ENCODE assay signal across 1 cellular context in the genomic region with DNA sequence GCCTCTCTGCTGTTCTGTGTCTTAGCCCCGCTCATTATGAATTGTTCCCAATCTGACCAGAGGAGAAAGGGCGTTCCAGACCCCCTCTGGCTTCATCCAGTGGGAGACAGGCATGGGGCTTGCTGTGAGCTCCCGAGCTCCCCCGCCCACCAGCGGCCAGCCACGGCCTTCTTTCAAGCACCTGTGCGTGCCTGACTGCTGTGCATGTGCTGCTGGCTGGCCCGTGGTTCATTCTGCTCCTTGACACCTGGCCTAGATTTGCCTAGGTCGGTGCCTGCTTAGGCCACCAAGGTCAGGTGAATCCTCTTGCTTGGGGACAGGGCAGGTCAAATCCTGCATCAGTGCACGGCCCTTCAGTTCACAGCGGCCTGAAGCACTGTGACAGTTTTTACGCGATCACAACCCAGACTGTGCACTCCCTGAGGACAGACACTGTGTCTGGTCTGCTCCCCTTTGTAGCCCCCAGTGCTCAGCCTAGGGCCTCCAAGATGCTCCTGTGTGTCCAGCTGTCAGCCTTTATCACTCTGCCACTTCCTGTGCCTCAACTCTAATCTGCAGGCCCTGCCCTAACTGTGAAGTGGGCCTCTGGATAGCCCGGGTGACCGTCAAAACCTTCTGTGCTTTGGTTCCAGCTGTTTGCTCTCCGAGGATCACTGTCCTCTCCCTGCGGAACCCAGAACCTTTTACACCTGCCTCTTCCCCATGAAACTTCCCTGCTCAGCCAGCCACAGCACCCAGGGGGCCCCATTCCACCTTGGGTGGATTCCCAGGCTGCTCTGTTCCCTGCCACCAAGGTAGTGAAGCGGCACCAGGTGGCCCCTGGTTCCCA.
A peak's percentile ranks its signal among the peaks of the same experiment; 100 is the strongest.
TF ChIP-seq lines count a peak whose summit lies in the region.

No MANE protein-coding gene starts in this region.

TF ChIP-seq in HepG2, 621 proteins besides CTCF, POLR2A, EP300 and RAD21 (continued from another document and continues in another):
- TF ChIP-seq, protein P1, sequence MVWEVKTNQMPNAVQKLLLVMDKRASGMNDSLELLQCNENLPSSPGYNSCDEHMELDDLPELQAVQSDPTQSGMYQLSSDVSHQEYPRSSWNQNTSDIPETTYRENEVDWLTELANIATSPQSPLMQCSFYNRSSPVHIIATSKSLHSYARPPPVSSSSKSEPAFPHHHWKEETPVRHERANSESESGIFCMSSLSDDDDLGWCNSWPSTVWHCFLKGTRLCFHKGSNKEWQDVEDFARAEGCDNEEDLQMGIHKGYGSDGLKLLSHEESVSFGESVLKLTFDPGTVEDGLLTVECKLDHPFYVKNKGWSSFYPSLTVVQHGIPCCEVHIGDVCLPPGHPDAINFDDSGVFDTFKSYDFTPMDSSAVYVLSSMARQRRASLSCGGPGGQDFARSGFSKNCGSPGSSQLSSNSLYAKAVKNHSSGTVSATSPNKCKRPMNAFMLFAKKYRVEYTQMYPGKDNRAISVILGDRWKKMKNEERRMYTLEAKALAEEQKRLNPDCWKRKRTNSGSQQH (CRISPR knock-in tag; IDR thresholded peaks at IDR 0.05; ENCODE audit: low read depth): no peak
- TF ChIP-seq FOXO1 (CRISPR knock-in tag; IDR thresholded peaks at IDR 0.05): no peak
- TF ChIP-seq, protein P2, sequence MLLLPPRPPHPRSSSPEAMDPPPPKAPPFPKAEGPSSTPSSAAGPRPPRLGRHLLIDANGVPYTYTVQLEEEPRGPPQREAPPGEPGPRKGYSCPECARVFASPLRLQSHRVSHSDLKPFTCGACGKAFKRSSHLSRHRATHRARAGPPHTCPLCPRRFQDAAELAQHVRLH (CRISPR knock-in tag; IDR thresholded peaks at IDR 0.05; ENCODE audit: borderline replicate concordance, low read depth): no peak
- 0 out of 2 replicates have a peak, but pooled peaks have one; percentile 9 for TF ChIP-seq PITX1 (CRISPR knock-in tag; IDR thresholded peaks at IDR 0.05)
- TF ChIP-seq SIN3B (IDR thresholded peaks at IDR 0.05; ENCODE audit: low read length): no peak
- no peak for TF ChIP-seq PTBP1 (IDR thresholded peaks at IDR 0.05; ENCODE audit: low read depth, low read length, poor library complexity, severe bottlenecking)
- no peak for TF ChIP-seq AHR (CRISPR knock-in tag; IDR thresholded peaks at IDR 0.05)
- TF ChIP-seq GPN1 (CRISPR knock-in tag; IDR thresholded peaks at IDR 0.05; ENCODE audit: borderline replicate concordance): no peak
- TF ChIP-seq MTA3 (CRISPR knock-in tag; IDR thresholded peaks at IDR 0.05): no peak
- no peak for TF ChIP-seq SMAD9 (CRISPR knock-in tag; IDR thresholded peaks at IDR 0.05)
- no peak for TF ChIP-seq KLF15 (CRISPR knock-in tag; IDR thresholded peaks at IDR 0.05; ENCODE audit: borderline replicate concordance)
- no peak; the same call in 1 of the 2 replicates for TF ChIP-seq ZNF256 (CRISPR knock-in tag; conservative IDR thresholded peaks at IDR 0.05)
- TF ChIP-seq ARHGAP35 (CRISPR knock-in tag; IDR thresholded peaks at IDR 0.05; ENCODE audit: borderline replicate concordance): peak; percentile 49; the same call in 1 of the 2 replicates
- TF ChIP-seq ESRRA (CRISPR knock-in tag; IDR thresholded peaks at IDR 0.05; ENCODE audit: low read depth): no peak
- TF ChIP-seq, protein P3, sequence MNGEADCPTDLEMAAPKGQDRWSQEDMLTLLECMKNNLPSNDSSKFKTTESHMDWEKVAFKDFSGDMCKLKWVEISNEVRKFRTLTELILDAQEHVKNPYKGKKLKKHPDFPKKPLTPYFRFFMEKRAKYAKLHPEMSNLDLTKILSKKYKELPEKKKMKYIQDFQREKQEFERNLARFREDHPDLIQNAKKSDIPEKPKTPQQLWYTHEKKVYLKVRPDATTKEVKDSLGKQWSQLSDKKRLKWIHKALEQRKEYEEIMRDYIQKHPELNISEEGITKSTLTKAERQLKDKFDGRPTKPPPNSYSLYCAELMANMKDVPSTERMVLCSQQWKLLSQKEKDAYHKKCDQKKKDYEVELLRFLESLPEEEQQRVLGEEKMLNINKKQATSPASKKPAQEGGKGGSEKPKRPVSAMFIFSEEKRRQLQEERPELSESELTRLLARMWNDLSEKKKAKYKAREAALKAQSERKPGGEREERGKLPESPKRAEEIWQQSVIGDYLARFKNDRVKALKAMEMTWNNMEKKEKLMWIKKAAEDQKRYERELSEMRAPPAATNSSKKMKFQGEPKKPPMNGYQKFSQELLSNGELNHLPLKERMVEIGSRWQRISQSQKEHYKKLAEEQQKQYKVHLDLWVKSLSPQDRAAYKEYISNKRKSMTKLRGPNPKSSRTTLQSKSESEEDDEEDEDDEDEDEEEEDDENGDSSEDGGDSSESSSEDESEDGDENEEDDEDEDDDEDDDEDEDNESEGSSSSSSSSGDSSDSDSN (CRISPR knock-in tag; IDR thresholded peaks at IDR 0.05): peak; percentile 49; the same call in 1 of the 2 replicates
- TF ChIP-seq HES4 (CRISPR knock-in tag; IDR thresholded peaks at IDR 0.05; ENCODE audit: borderline replicate concordance): peak; percentile 36; the same call in 1 of the 2 replicates
- TF ChIP-seq, protein P4, sequence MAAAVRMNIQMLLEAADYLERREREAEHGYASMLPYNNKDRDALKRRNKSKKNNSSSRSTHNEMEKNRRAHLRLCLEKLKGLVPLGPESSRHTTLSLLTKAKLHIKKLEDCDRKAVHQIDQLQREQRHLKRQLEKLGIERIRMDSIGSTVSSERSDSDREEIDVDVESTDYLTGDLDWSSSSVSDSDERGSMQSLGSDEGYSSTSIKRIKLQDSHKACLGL (CRISPR knock-in tag; IDR thresholded peaks at IDR 0.05): no peak
- no peak for TF ChIP-seq ZNF432 (CRISPR knock-in tag; IDR thresholded peaks at IDR 0.05; ENCODE audit: borderline replicate concordance)
- peak; percentile 26; the same call in 1 of the 2 replicates for TF ChIP-seq TEAD2 (CRISPR knock-in tag; IDR thresholded peaks at IDR 0.05)
- no peak for TF ChIP-seq TBX2 (CRISPR knock-in tag; IDR thresholded peaks at IDR 0.05; ENCODE audit: borderline replicate concordance)
- TF ChIP-seq, protein P5, sequence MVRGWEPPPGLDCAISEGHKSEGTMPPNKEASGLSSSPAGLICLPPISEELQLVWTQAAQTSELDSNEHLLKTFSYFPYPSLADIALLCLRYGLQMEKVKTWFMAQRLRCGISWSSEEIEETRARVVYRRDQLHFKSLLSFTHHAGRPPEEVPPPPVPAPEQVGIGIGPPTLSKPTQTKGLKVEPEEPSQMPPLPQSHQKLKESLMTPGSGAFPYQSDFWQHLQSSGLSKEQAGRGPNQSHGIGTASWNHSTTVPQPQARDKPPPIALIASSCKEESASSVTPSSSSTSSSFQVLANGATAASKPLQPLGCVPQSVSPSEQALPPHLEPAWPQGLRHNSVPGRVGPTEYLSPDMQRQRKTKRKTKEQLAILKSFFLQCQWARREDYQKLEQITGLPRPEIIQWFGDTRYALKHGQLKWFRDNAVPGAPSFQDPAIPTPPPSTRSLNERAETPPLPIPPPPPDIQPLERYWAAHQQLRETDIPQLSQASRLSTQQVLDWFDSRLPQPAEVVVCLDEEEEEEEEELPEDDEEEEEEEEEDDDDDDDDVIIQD (CRISPR knock-in tag; IDR thresholded peaks at IDR 0.05; ENCODE audit: low read depth): no peak
- TF ChIP-seq, protein P6, sequence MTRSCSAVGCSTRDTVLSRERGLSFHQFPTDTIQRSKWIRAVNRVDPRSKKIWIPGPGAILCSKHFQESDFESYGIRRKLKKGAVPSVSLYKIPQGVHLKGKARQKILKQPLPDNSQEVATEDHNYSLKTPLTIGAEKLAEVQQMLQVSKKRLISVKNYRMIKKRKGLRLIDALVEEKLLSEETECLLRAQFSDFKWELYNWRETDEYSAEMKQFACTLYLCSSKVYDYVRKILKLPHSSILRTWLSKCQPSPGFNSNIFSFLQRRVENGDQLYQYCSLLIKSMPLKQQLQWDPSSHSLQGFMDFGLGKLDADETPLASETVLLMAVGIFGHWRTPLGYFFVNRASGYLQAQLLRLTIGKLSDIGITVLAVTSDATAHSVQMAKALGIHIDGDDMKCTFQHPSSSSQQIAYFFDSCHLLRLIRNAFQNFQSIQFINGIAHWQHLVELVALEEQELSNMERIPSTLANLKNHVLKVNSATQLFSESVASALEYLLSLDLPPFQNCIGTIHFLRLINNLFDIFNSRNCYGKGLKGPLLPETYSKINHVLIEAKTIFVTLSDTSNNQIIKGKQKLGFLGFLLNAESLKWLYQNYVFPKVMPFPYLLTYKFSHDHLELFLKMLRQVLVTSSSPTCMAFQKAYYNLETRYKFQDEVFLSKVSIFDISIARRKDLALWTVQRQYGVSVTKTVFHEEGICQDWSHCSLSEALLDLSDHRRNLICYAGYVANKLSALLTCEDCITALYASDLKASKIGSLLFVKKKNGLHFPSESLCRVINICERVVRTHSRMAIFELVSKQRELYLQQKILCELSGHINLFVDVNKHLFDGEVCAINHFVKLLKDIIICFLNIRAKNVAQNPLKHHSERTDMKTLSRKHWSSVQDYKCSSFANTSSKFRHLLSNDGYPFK (CRISPR knock-in tag; IDR thresholded peaks at IDR 0.05; ENCODE audit: borderline replicate concordance): no peak; the same call in 1 of the 2 replicates
- TF ChIP-seq ZNF577 (CRISPR knock-in tag; IDR thresholded peaks at IDR 0.05; ENCODE audit: borderline replicate concordance, low read depth): no peak
- TF ChIP-seq HDAC1 (CRISPR knock-in tag; IDR thresholded peaks at IDR 0.05): peak; percentile 56; the same call in 1 of the 2 replicates
- TF ChIP-seq ZNF564 (CRISPR knock-in tag; IDR thresholded peaks at IDR 0.05): no peak
- TF ChIP-seq ZNF709 (CRISPR knock-in tag; IDR thresholded peaks at IDR 0.05): peak; percentile 52; the same call in 1 of the 2 replicates
- TF ChIP-seq, protein P7, sequence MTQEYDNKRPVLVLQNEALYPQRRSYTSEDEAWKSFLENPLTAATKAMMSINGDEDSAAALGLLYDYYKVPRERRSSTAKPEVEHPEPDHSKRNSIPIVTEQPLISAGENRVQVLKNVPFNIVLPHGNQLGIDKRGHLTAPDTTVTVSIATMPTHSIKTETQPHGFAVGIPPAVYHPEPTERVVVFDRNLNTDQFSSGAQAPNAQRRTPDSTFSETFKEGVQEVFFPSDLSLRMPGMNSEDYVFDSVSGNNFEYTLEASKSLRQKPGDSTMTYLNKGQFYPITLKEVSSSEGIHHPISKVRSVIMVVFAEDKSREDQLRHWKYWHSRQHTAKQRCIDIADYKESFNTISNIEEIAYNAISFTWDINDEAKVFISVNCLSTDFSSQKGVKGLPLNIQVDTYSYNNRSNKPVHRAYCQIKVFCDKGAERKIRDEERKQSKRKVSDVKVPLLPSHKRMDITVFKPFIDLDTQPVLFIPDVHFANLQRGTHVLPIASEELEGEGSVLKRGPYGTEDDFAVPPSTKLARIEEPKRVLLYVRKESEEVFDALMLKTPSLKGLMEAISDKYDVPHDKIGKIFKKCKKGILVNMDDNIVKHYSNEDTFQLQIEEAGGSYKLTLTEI (CRISPR knock-in tag; conservative IDR thresholded peaks at IDR 0.05): no peak
- no peak for TF ChIP-seq ZBTB20 (CRISPR knock-in tag; IDR thresholded peaks at IDR 0.05; ENCODE audit: borderline replicate concordance, low read depth)
- TF ChIP-seq, protein P8, sequence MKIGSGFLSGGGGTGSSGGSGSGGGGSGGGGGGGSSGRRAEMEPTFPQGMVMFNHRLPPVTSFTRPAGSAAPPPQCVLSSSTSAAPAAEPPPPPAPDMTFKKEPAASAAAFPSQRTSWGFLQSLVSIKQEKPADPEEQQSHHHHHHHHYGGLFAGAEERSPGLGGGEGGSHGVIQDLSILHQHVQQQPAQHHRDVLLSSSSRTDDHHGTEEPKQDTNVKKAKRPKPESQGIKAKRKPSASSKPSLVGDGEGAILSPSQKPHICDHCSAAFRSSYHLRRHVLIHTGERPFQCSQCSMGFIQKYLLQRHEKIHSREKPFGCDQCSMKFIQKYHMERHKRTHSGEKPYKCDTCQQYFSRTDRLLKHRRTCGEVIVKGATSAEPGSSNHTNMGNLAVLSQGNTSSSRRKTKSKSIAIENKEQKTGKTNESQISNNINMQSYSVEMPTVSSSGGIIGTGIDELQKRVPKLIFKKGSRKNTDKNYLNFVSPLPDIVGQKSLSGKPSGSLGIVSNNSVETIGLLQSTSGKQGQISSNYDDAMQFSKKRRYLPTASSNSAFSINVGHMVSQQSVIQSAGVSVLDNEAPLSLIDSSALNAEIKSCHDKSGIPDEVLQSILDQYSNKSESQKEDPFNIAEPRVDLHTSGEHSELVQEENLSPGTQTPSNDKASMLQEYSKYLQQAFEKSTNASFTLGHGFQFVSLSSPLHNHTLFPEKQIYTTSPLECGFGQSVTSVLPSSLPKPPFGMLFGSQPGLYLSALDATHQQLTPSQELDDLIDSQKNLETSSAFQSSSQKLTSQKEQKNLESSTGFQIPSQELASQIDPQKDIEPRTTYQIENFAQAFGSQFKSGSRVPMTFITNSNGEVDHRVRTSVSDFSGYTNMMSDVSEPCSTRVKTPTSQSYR (CRISPR knock-in tag; IDR thresholded peaks at IDR 0.05; ENCODE audit: borderline replicate concordance): peak; percentile 33; the same call in 1 of the 2 replicates
- TF ChIP-seq JUND (CRISPR knock-in tag; IDR thresholded peaks at IDR 0.05): no peak
- no peak for TF ChIP-seq ZNF234 (CRISPR knock-in tag; conservative IDR thresholded peaks at IDR 0.05)
- TF ChIP-seq, protein P9, sequence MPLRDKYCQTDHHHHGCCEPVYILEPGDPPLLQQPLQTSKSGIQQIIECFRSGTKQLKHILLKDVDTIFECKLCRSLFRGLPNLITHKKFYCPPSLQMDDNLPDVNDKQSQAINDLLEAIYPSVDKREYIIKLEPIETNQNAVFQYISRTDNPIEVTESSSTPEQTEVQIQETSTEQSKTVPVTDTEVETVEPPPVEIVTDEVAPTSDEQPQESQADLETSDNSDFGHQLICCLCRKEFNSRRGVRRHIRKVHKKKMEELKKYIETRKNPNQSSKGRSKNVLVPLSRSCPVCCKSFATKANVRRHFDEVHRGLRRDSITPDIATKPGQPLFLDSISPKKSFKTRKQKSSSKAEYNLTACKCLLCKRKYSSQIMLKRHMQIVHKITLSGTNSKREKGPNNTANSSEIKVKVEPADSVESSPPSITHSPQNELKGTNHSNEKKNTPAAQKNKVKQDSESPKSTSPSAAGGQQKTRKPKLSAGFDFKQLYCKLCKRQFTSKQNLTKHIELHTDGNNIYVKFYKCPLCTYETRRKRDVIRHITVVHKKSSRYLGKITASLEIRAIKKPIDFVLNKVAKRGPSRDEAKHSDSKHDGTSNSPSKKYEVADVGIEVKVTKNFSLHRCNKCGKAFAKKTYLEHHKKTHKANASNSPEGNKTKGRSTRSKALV (CRISPR knock-in tag; IDR thresholded peaks at IDR 0.05): 0 out of 2 replicates have a peak, but pooled peaks have one; percentile 46
- no peak for TF ChIP-seq JUNB (CRISPR knock-in tag; IDR thresholded peaks at IDR 0.05; ENCODE audit: borderline replicate concordance)
- TF ChIP-seq HNRNPLL (IDR thresholded peaks at IDR 0.05; ENCODE audit: low read depth, low read length, poor library complexity, severe bottlenecking): no peak
- TF ChIP-seq ZBTB3 (CRISPR knock-in tag; IDR thresholded peaks at IDR 0.05; ENCODE audit: borderline replicate concordance, low read depth): no peak
- TF ChIP-seq, protein P10, sequence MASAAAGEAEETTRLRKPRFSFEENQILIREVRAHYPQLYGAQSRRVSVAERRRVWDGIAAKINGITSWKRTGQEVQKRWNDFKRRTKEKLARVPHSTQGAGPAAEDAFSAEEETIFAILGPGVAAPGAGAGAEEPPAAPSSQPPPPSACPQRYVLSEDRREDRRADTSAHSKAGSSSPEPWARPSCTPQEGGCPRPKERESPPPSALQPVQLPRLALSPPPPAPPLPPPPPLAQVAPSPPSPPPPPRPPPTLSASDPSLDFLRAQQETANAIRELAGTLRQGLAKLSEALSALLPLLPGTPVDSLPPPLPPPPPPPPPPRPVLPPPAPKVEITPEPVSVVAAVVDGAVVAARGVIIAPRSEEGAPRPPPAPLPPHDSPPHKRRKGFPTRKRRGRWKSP (CRISPR knock-in tag; IDR thresholded peaks at IDR 0.05): no peak
- no peak for TF ChIP-seq MEF2D (CRISPR knock-in tag; IDR thresholded peaks at IDR 0.05)
- TF ChIP-seq PAWR (CRISPR knock-in tag; IDR thresholded peaks at IDR 0.05; ENCODE audit: borderline replicate concordance): no peak
- TF ChIP-seq ZNF761 (CRISPR knock-in tag; conservative IDR thresholded peaks at IDR 0.05): no peak; the same call in 1 of the 2 replicates
- TF ChIP-seq JARID2 (CRISPR knock-in tag; IDR thresholded peaks at IDR 0.05; ENCODE audit: insufficient replicate concordance): no peak
- TF ChIP-seq ATF7-NPFF (CRISPR knock-in tag; IDR thresholded peaks at IDR 0.05; ENCODE audit: low read depth): no peak
- no peak for TF ChIP-seq ZNF670 (CRISPR knock-in tag; IDR thresholded peaks at IDR 0.05; ENCODE audit: borderline replicate concordance)
